16 cellular contexts compared by ENCODE assay signal in the genomic region with DNA sequence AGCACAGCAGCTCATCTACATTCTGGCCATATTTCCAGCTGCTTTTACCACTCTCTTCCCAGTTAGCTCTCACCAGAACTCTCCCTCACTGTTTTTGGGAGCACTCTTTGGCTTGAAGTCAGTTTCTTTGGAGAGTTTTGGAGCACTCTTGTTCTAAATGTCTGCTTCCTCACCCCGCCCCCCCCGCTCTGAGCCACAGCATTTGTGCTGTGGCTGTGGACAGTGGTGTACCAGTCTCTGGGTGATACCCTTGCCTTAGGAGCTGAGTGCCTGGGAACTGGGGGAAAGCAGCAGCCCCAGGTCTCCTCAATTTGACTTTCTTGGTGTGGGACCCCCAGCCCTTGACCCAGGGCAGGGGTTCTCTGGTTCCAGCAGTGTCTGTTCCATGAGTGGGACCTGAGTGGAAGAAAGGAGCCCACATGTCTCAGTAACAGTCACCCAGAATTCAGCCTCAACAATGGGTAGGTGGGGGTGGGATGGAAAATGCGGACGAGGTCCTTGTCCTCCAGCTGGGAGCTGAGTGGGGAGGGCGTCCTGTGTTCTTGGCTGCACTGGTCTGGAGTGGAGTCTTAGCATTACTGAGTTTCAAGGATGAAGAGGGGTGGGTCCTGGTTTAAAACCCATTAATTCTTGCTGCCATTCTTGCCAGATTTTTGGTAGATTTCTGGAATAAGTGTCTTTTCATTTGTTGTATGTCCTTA. TPM values are rescaled to one million over a fixed set of nuclear protein-coding genes. Genes with fewer than 3 reads are reported as not detected.
DNase-seq lines count a peak whose midpoint lies in the region; ATAC-seq and TF ChIP-seq lines count a peak whose summit lies in the region.
"Had no signal": no experiment of that assay in that cellular context is flagged by ENCODE, and none has a peak within 500 bp of the region (broad histone marks: within the 10 kb centered on the region; RNA-seq: fewer than 3 reads in every experiment).

No MANE protein-coding gene starts in this region.

- no peak for TF ChIP-seq EP300 in suprapubic skin (IDR thresholded peaks at IDR 0.05)

- no peak for TF ChIP-seq POLR2A in suprapubic skin (IDR thresholded peaks at IDR 0.05)

- CTCF ChIA-PET in Caco-2 (lab: Charles Lee) (interaction anchor here (0.6 kb wide), 1 partner anchor 30 kb away, joined by 3 read pairs; no protein-coding TSS in a partner anchor), T-cell (lab: Charles Lee) (interaction anchor here in 1 of 2 donors (0.6 kb wide), 1 partner anchor 734 kb away, joined by 3 read pairs; no protein-coding TSS in a partner anchor)

- H3K23ac ChIP-seq in trophoblast cell (ENCODE audit: low read length), result no peak overlapping the region

- H2BK5ac ChIP-seq in trophoblast cell (ENCODE audit: low read depth, low read length, poor library complexity), result no peak overlapping the region

- H3K4me1 Mint-ChIP-seq in Caco-2 (ENCODE audit: low read depth, unreplicated experiment) (peaks cover 24% of the 10 kb centered on the region), T-cell (peaks cover 82 to 93% (median 84%) of the 10 kb centered on the region in 3 donors)

- H3K14ac ChIP-seq in trophoblast cell (ENCODE audit: low read length), result no peak overlapping the region

- no peak overlapping the region for H2BK120ac ChIP-seq in trophoblast cell (ENCODE audit: insufficient read depth, low read length, poor library complexity)

- no peak overlapping the region for H3K18ac ChIP-seq in trophoblast cell (ENCODE audit: low read length)

- H3K4me3 Mint-ChIP-seq in Caco-2 (ENCODE audit: unreplicated experiment), result no peak overlapping the region
- peak overlapping the region in 2 of 3 donors; percentile 21 to 46 for H3K4me3 Mint-ChIP-seq in T-cell

- H3K9me3 Mint-ChIP-seq in Caco-2 (ENCODE audit: unreplicated experiment), result no peaks in the 10 kb centered on the region
- H3K9me3 Mint-ChIP-seq in T-cell, result peaks cover 0 to 6% (median 5%) of the 10 kb centered on the region in 3 donors

- no peak for DNase-seq in Caco-2
- DNase-seq in T-cell, result no peak
- no peak for DNase-seq in trophoblast cell
- no peak for DNase-seq in suprapubic skin (ENCODE audit: low spot score in 2 of 2)
- no peak for DNase-seq in left cardiac atrium
- DNase-seq in GM10266 (ENCODE audit: extremely low spot score), result no peak
- DNase-seq: COR-L47, DMS53, Karpas-422, MM.1S, NCI-H187 treated with DMSO at 0.1 percent for 48 hours, NCI-H446, NCI-H748 treated with DMSO at 0.1 percent for 48 hours, PC-9 had no signal

- no peak overlapping the region for H2BK12ac ChIP-seq in trophoblast cell (ENCODE audit: low read length)

- no peak overlapping the region for H2AFZ ChIP-seq in trophoblast cell (ENCODE audit: insufficient read depth, low read length, poor library complexity)
- H2AFZ ChIP-seq: PC-9 had no signal

- no CpG with 5 or more reads among the region's 5 CpGs for WGBS in trophoblast cell (ENCODE audit: extremely low coverage, insufficient coverage, insufficient read length)
- 96% methylated on average over 5 of the region's 5 CpGs for WGBS in suprapubic skin

- no peak for ATAC-seq in T-cell (replicated peaks in 1 of 4)
- no peak for ATAC-seq in left cardiac atrium

- H3K79me1 ChIP-seq in trophoblast cell (ENCODE audit: low read length), result no peaks in the 10 kb centered on the region

- peaks cover 19% of the 10 kb centered on the region for H3K36me3 Mint-ChIP-seq in Caco-2 (ENCODE audit: insufficient read depth, unreplicated experiment)
- peaks cover 36% of the 10 kb centered on the region for H3K36me3 Mint-ChIP-seq in T-cell

- intact Hi-C loops in Caco-2 (cut with micrococcal nuclease; ENCODE audit: unreplicated experiment) (no loop called here), left cardiac atrium (cut with DNase I) (no loop called here)

- BruUV-seq in Caco-2 (replicated peaks; lab: Mats Ljungman, UMichigan), result no TSS peak

- H2AK5ac ChIP-seq in trophoblast cell (ENCODE audit: low read length), result no peak overlapping the region

- H3K27me3 Mint-ChIP-seq in Caco-2 (ENCODE audit: insufficient read depth, unreplicated experiment), result no peaks in the 10 kb centered on the region
- no peaks in the 10 kb centered on the region for H3K27me3 Mint-ChIP-seq in T-cell

- POLR2A ChIA-PET in Caco-2 (lab: Charles Lee), result interaction anchor here (1.2 kb wide), 1 partner anchor 44 kb away, joined by 3 read pairs; no protein-coding TSS in a partner anchor
- POLR2A ChIA-PET in T-cell (lab: Charles Lee), result interaction anchor here in 1 of 2 donors (0.6 kb wide), 1 partner anchor 103 kb away, joined by 3 read pairs; no protein-coding TSS in a partner anchor

- no peaks in the 10 kb centered on the region for H3K27me3 ChIP-seq in Caco-2 (replicated peaks; ENCODE audit: control insufficient read depth, insufficient read depth, low read length)
- no peaks in the 10 kb centered on the region for H3K27me3 ChIP-seq in trophoblast cell (ENCODE audit: insufficient read depth, low read length)
- no peaks in the 10 kb centered on the region for H3K27me3 ChIP-seq in suprapubic skin
- H3K27me3 ChIP-seq: BLaER1 treated with 17β-estradiol and CSF1 and Interleukin-3, amounts not matched to agents 10 nM and 100 nM had no signal

- H3K4me3 ChIP-seq in Caco-2 (ENCODE audit: low read depth, low read length), result no peak overlapping the region
- H3K4me3 ChIP-seq in iPS-18c (ENCODE audit: insufficient read depth, low read depth, low read length), result 0 out of 2 replicates have a peak overlapping the region, but pooled peaks have one; percentile 2
- no peak overlapping the region for H3K4me3 ChIP-seq in trophoblast cell (ENCODE audit: low read depth, low read length)
- no peak overlapping the region for H3K4me3 ChIP-seq in suprapubic skin
- H3K4me3 ChIP-seq: BLaER1 treated with 17β-estradiol and CSF1 and Interleukin-3, amounts not matched to agents 10 nM and 100 nM; PC-9 had no signal

- peaks cover 11% of the 10 kb centered on the region for H3K79me2 ChIP-seq in trophoblast cell (ENCODE audit: control insufficient read depth, insufficient read depth, low read length, poor library complexity)

- H3K27ac ChIP-seq in trophoblast cell (ENCODE audit: low read depth, low read length) (no peak overlapping the region), suprapubic skin (no peak overlapping the region)
- H3K27ac ChIP-seq: PC-9 had no signal

- H4K8ac ChIP-seq in trophoblast cell (ENCODE audit: low read depth, low read length), result no peak overlapping the region

- H3K4me1 ChIP-seq in Caco-2, result no peaks in the 10 kb centered on the region
- H3K4me1 ChIP-seq in trophoblast cell (ENCODE audit: control insufficient read depth in 1 of 2, insufficient read depth in 2 of 2, low read length in 2 of 2), result peaks cover 0 to 3% of the 10 kb centered on the region in 2 experiments
- peaks cover 14% of the 10 kb centered on the region for H3K4me1 ChIP-seq in suprapubic skin

- TF ChIP-seq CTCF in Caco-2 (IDR thresholded peaks at IDR 0.05; ENCODE audit: insufficient read depth in 1 of 2, low read depth in 1 of 2, low read length in 1 of 2, severe bottlenecking in 1 of 2, unreplicated experiment in 1 of 2) (no peak), suprapubic skin (IDR thresholded peaks at IDR 0.05) (no peak), GM10266 (IDR thresholded peaks at IDR 0.05; ENCODE audit: control insufficient read depth, insufficient read depth, low read depth, missing control alignments) (no peak)

- H3K36me3 ChIP-seq in Caco-2 (ENCODE audit: control insufficient read depth, insufficient read depth, low read length) (peaks cover 1% of the 10 kb centered on the region; the same call in 1 of the 2 replicates), trophoblast cell (ENCODE audit: control insufficient read depth in 1 of 2, insufficient read depth in 2 of 2, low read length in 2 of 2) (peaks cover 3 to 5% of the 10 kb centered on the region in 2 experiments), suprapubic skin (no peaks in the 10 kb centered on the region)

- H3K27ac Mint-ChIP-seq in Caco-2 (ENCODE audit: unreplicated experiment) (peak overlapping the region; percentile 0), T-cell (peak overlapping the region in 1 of 2 donors; percentile 31)

- peak overlapping the region; percentile 63 for H3K4ac ChIP-seq in trophoblast cell (ENCODE audit: low read depth, low read length)

- H4K12ac ChIP-seq in trophoblast cell (ENCODE audit: low read depth, low read length), result no peak overlapping the region

- H3K9me3 ChIP-seq in Caco-2 (0 out of 2 replicates have a peak, but pooled peaks cover 4% of the 10 kb centered on the region), iPS-18c (ENCODE audit: control insufficient read depth, insufficient read depth, low read length) (no peaks in the 10 kb centered on the region), trophoblast cell (ENCODE audit: insufficient read depth, low read depth, low read length) (peaks cover 3% of the 10 kb centered on the region), suprapubic skin (peaks cover 3% of the 10 kb centered on the region)

- H3K4me2 ChIP-seq in trophoblast cell (ENCODE audit: low read length), result no peak overlapping the region
- H3K4me2 ChIP-seq: BLaER1 treated with 17β-estradiol and CSF1 and Interleukin-3, amounts not matched to agents 10 nM and 100 nM; PC-9 had no signal

- no peak overlapping the region for H4K91ac ChIP-seq in trophoblast cell (ENCODE audit: low read depth, low read length)

- no peak overlapping the region for H3K9ac ChIP-seq in trophoblast cell (ENCODE audit: low read length)
- H3K9ac ChIP-seq: BLaER1 treated with 17β-estradiol and CSF1 and Interleukin-3, amounts not matched to agents 10 nM and 100 nM had no signal

RNA-seq across cellular contexts. Expression of gene RBM33, which starts 18.0 kb away (rescaled TPM):
- 82.8 and 89.9 TPM in 2 replicates for total RNA-seq in Caco-2 (2022)
- 100 to 1,000 TPM; 157 to 180 (median 170) TPM for total RNA-seq in T-cell
- 28.0 and 29.0 TPM in 2 replicates for polyA plus RNA-seq in trophoblast cell (2013)
- total RNA-seq in suprapubic skin, result 100 to 1,000 TPM in 1 of 4 donors, 10 to 100 TPM in 3; 37.4 to 121 (median 58.2) TPM
- total RNA-seq in left cardiac atrium, result 10 to 100 TPM; 34.2 to 41.5 TPM
